39 cellular contexts compared by ENCODE assay signal in genomic region chr1:37647281-37647680, GRCh38. TPM values are rescaled to one million over a fixed set of nuclear protein-coding genes. Genes with fewer than 3 reads are reported as not detected.
"Had no signal": no experiment of that assay in that cellular context is flagged by ENCODE, and none has a peak within 500 bp of the region (broad histone marks: within the 10 kb centered on the region; RNA-seq: fewer than 3 reads in every experiment).

No MANE protein-coding gene starts in this region.

- H3K27ac Mint-ChIP-seq: activated CD4-positive, alpha-beta memory T cell treated with anti-CD3 and anti-CD28 coated beads for 36 hours; activated CD4-positive, alpha-beta T cell treated with anti-CD3 and anti-CD28 coated beads for 36 hours; activated CD4-positive, alpha-beta T cell treated with anti-CD3 and anti-CD28 coated beads, Interleukin-2, amount 10 ng/mL, durations not matched to agents 24 days and 14 days; activated CD8-positive, alpha-beta memory T cell treated with anti-CD3 and anti-CD28 coated beads, Interleukin-2, amount 10 ng/mL, durations not matched to agents 7 days and 5 days; activated CD8-positive, alpha-beta T cell treated with anti-CD3 and anti-CD28 coated beads, Interleukin-2, amount 10 ng/mL, durations not matched to agents 7 days and 5 days; activated naive CD4-positive, alpha-beta T cell treated with anti-CD3 and anti-CD28 coated beads, Interleukin-2, amount 10 ng/mL, durations not matched to agents 7 days and 5 days; activated naive CD4-positive, alpha-beta T cell treated with anti-CD3 and anti-CD28 coated beads, Interleukin-2, amount 50 U/mL, for 72 hours; activated naive CD8-positive, alpha-beta T cell treated with anti-CD3 and anti-CD28 coated beads, Interleukin-2, amount 10 ng/mL, durations not matched to agents 7 days and 5 days; activated T-helper 1 cell treated with anti-CD3 and anti-CD28 coated beads, Interleukin-12 subunit alpha, Interleukin-12 subunit beta, Interleukin-2, Interleukin-4 antibody, amounts not matched to agents 30 ng/mL and 10 ng/mL and 1 ng/mL, durations not matched to agents 14 hours and 24 hours and 36 hours; activated T-helper 2 cell treated with anti-CD3 and anti-CD28 coated beads, Interferon-gamma antibody, Interleukin-2, Interleukin-4, amounts not matched to agents 10 μg/mL and 5 μg/mL and 100 μg/mL, durations not matched to agents 14 hours and 24 hours and 36 hours; effector memory CD8-positive, alpha-beta T cell; T-cell; T-helper 1 cell treated with Interleukin-12 subunit alpha and Interleukin-12 subunit beta and Interleukin-4 antibody, amounts not matched to agents 30 μg/mL and 1 μg/mL, for 36 hours; T-helper 2 cell treated with Interferon-gamma antibody and Interleukin-4, amounts not matched to agents 5 μg/mL and 100 μg/mL, for 36 hours had no signal

- H3K4me3 ChIP-seq: body of pancreas, esophagus muscularis mucosa, gastrocnemius medialis, heart right ventricle had no signal

- DNase-seq: activated CD4-positive, alpha-beta memory T cell treated with anti-CD3 and anti-CD28 coated beads for 36 hours; activated CD4-positive, alpha-beta T cell treated with anti-CD3 and anti-CD28 coated beads for 36 hours; activated CD4-positive, alpha-beta T cell treated with anti-CD3 and anti-CD28 coated beads, Interleukin-2, amount 10 ng/mL, durations not matched to agents 24 days and 14 days; activated CD4-positive, CD25-positive, alpha-beta regulatory T cell; activated CD4-positive, CD25-positive, alpha-beta regulatory T cell treated with anti-CD3 and anti-CD28 coated beads, Interleukin-2, amount 50 U/mL, for 72 hours; activated CD8-positive, alpha-beta memory T cell treated with anti-CD3 and anti-CD28 coated beads, Interleukin-2, amount 10 ng/mL, durations not matched to agents 7 days and 5 days; activated CD8-positive, alpha-beta memory T cell treated with anti-CD3 and anti-CD28 coated beads, Interleukin-2, amount 50 U/mL, for 4 hours; activated CD8-positive, alpha-beta T cell treated with anti-CD3 and anti-CD28 coated beads, Interleukin-2, amount 10 ng/mL, durations not matched to agents 7 days and 5 days; activated gamma-delta T cell; activated naive CD4-positive, alpha-beta T cell; activated naive CD4-positive, alpha-beta T cell treated with anti-CD3 and anti-CD28 coated beads, Interleukin-2, amount 10 ng/mL, durations not matched to agents 7 days and 5 days; activated naive CD8-positive, alpha-beta T cell treated with anti-CD3 and anti-CD28 coated beads, Interleukin-2, amount 10 ng/mL, durations not matched to agents 7 days and 5 days; activated T-cell treated with anti-CD3 and anti-CD28 coated beads, Interleukin-2, amount 50 U/mL, for 1 hour; activated T-cell treated with anti-CD3 and anti-CD28 coated beads, Interleukin-2, amount 50 U/mL, for 48 hours; amniotic stem cell; anterior cingulate cortex; body of pancreas; caudate nucleus; cortex of kidney; dermis blood vessel endothelial cell; effector CD4-positive, alpha-beta T cell; effector memory CD8-positive, alpha-beta T cell; erythroblast; foreskin keratinocyte; gastrocnemius medialis; heart right ventricle; T-cell; T1000; WERI-Rb-1 had no signal

- H3K9me3 Mint-ChIP-seq: activated CD4-positive, alpha-beta memory T cell treated with anti-CD3 and anti-CD28 coated beads for 36 hours; activated CD4-positive, alpha-beta T cell treated with anti-CD3 and anti-CD28 coated beads, Interleukin-2, amount 10 ng/mL, durations not matched to agents 24 days and 14 days; activated naive CD4-positive, alpha-beta T cell treated with anti-CD3 and anti-CD28 coated beads, Interleukin-2, amount 10 ng/mL, durations not matched to agents 7 days and 5 days; activated naive CD4-positive, alpha-beta T cell treated with anti-CD3 and anti-CD28 coated beads, Interleukin-2, amount 50 U/mL, for 72 hours; activated naive CD8-positive, alpha-beta T cell treated with anti-CD3 and anti-CD28 coated beads, Interleukin-2, amount 10 ng/mL, durations not matched to agents 7 days and 5 days; activated T-helper 1 cell treated with anti-CD3 and anti-CD28 coated beads, Interleukin-12 subunit alpha, Interleukin-12 subunit beta, Interleukin-2, Interleukin-4 antibody, amounts not matched to agents 30 ng/mL and 10 ng/mL and 1 ng/mL, durations not matched to agents 14 hours and 24 hours and 36 hours; activated T-helper 2 cell treated with anti-CD3 and anti-CD28 coated beads, Interferon-gamma antibody, Interleukin-2, Interleukin-4, amounts not matched to agents 10 μg/mL and 5 μg/mL and 100 μg/mL, durations not matched to agents 14 hours and 24 hours and 36 hours; effector memory CD8-positive, alpha-beta T cell; T-cell; T-helper 1 cell treated with Interleukin-12 subunit alpha and Interleukin-12 subunit beta and Interleukin-4 antibody, amounts not matched to agents 30 μg/mL and 1 μg/mL, for 36 hours; T-helper 2 cell treated with Interferon-gamma antibody and Interleukin-4, amounts not matched to agents 5 μg/mL and 100 μg/mL, for 36 hours had no signal

- H3K4me3 Mint-ChIP-seq: activated CD4-positive, alpha-beta memory T cell treated with anti-CD3 and anti-CD28 coated beads for 36 hours; activated CD4-positive, alpha-beta T cell treated with anti-CD3 and anti-CD28 coated beads for 36 hours; activated CD4-positive, alpha-beta T cell treated with anti-CD3 and anti-CD28 coated beads, Interleukin-2, amount 10 ng/mL, durations not matched to agents 24 days and 14 days; activated CD8-positive, alpha-beta memory T cell treated with anti-CD3 and anti-CD28 coated beads, Interleukin-2, amount 10 ng/mL, durations not matched to agents 7 days and 5 days; activated CD8-positive, alpha-beta T cell treated with anti-CD3 and anti-CD28 coated beads, Interleukin-2, amount 10 ng/mL, durations not matched to agents 7 days and 5 days; activated naive CD4-positive, alpha-beta T cell treated with anti-CD3 and anti-CD28 coated beads, Interleukin-2, amount 10 ng/mL, durations not matched to agents 7 days and 5 days; activated naive CD8-positive, alpha-beta T cell treated with anti-CD3 and anti-CD28 coated beads, Interleukin-2, amount 10 ng/mL, durations not matched to agents 7 days and 5 days; activated T-helper 1 cell treated with anti-CD3 and anti-CD28 coated beads, Interleukin-12 subunit alpha, Interleukin-12 subunit beta, Interleukin-2, Interleukin-4 antibody, amounts not matched to agents 30 ng/mL and 10 ng/mL and 1 ng/mL, durations not matched to agents 14 hours and 24 hours and 36 hours; effector memory CD8-positive, alpha-beta T cell; T-cell; T-helper 1 cell treated with Interleukin-12 subunit alpha and Interleukin-12 subunit beta and Interleukin-4 antibody, amounts not matched to agents 30 μg/mL and 1 μg/mL, for 36 hours; T-helper 2 cell treated with Interferon-gamma antibody and Interleukin-4, amounts not matched to agents 5 μg/mL and 100 μg/mL, for 36 hours had no signal

- H3K4me1 Mint-ChIP-seq: activated CD4-positive, alpha-beta T cell treated with anti-CD3 and anti-CD28 coated beads for 36 hours; activated CD4-positive, alpha-beta T cell treated with anti-CD3 and anti-CD28 coated beads, Interleukin-2, amount 10 ng/mL, durations not matched to agents 24 days and 14 days; activated CD8-positive, alpha-beta memory T cell treated with anti-CD3 and anti-CD28 coated beads, Interleukin-2, amount 10 ng/mL, durations not matched to agents 7 days and 5 days; activated naive CD4-positive, alpha-beta T cell treated with anti-CD3 and anti-CD28 coated beads, Interleukin-2, amount 10 ng/mL, durations not matched to agents 7 days and 5 days; activated naive CD8-positive, alpha-beta T cell treated with anti-CD3 and anti-CD28 coated beads, Interleukin-2, amount 10 ng/mL, durations not matched to agents 7 days and 5 days; T-cell had no signal

- ATAC-seq: activated CD4-positive, alpha-beta T cell treated with anti-CD3 and anti-CD28 coated beads for 36 hours; activated CD8-positive, alpha-beta memory T cell treated with anti-CD3 and anti-CD28 coated beads, Interleukin-2, amount 10 ng/mL, durations not matched to agents 7 days and 5 days; activated CD8-positive, alpha-beta T cell treated with anti-CD3 and anti-CD28 coated beads, Interleukin-2, amount 10 ng/mL, durations not matched to agents 7 days and 5 days; activated naive CD4-positive, alpha-beta T cell treated with anti-CD3 and anti-CD28 coated beads, Interleukin-2, amount 50 U/mL, for 72 hours; body of pancreas; effector memory CD8-positive, alpha-beta T cell; foreskin keratinocyte; gastrocnemius medialis; heart right ventricle; T-cell had no signal

- H3K36me3 Mint-ChIP-seq: activated CD4-positive, alpha-beta memory T cell treated with anti-CD3 and anti-CD28 coated beads for 36 hours; activated CD8-positive, alpha-beta memory T cell treated with anti-CD3 and anti-CD28 coated beads, Interleukin-2, amount 10 ng/mL, durations not matched to agents 7 days and 5 days; activated naive CD4-positive, alpha-beta T cell treated with anti-CD3 and anti-CD28 coated beads, Interleukin-2, amount 10 ng/mL, durations not matched to agents 7 days and 5 days; activated naive CD4-positive, alpha-beta T cell treated with anti-CD3 and anti-CD28 coated beads, Interleukin-2, amount 50 U/mL, for 72 hours; activated naive CD8-positive, alpha-beta T cell treated with anti-CD3 and anti-CD28 coated beads, Interleukin-2, amount 10 ng/mL, durations not matched to agents 7 days and 5 days; T-cell had no signal

RNA-seq across cellular contexts. Expression of gene RSPO1, which starts 12.6 kb away (rescaled TPM):
- total RNA-seq: activated CD4-positive, alpha-beta memory T cell treated with anti-CD3 and anti-CD28 coated beads for 36 hours; activated CD4-positive, alpha-beta T cell treated with anti-CD3 and anti-CD28 coated beads for 36 hours; activated CD4-positive, alpha-beta T cell treated with anti-CD3 and anti-CD28 coated beads, Interleukin-2, amount 10 ng/mL, durations not matched to agents 24 days and 14 days; activated CD8-positive, alpha-beta memory T cell treated with anti-CD3 and anti-CD28 coated beads for 36 hours; activated CD8-positive, alpha-beta memory T cell treated with anti-CD3 and anti-CD28 coated beads, Interleukin-2, amount 10 ng/mL, durations not matched to agents 7 days and 5 days; activated CD8-positive, alpha-beta T cell treated with anti-CD3 and anti-CD28 coated beads, Interleukin-2, amount 10 ng/mL, durations not matched to agents 7 days and 5 days; activated naive CD4-positive, alpha-beta T cell treated with anti-CD3 and anti-CD28 coated beads, Interleukin-2, amount 50 U/mL, for 72 hours; activated naive CD8-positive, alpha-beta T cell treated with anti-CD3 and anti-CD28 coated beads, Interleukin-2, amount 10 ng/mL, durations not matched to agents 7 days and 5 days; activated T-helper 1 cell treated with anti-CD3 and anti-CD28 coated beads, Interleukin-12 subunit alpha, Interleukin-12 subunit beta, Interleukin-2, Interleukin-4 antibody, amounts not matched to agents 30 ng/mL and 10 ng/mL and 1 ng/mL, durations not matched to agents 14 hours and 24 hours and 36 hours; activated T-helper 2 cell treated with anti-CD3 and anti-CD28 coated beads, Interferon-gamma antibody, Interleukin-2, Interleukin-4, amounts not matched to agents 10 μg/mL and 5 μg/mL and 100 μg/mL, durations not matched to agents 14 hours and 24 hours and 36 hours; astrocyte; chondrocyte; dermis blood vessel endothelial cell; foreskin keratinocyte; glomerular endothelial cell; T-cell had no signal

RNA-seq across cellular contexts. Expression of gene CDCA8, which starts 45.0 kb away (rescaled TPM):
- total RNA-seq: body of pancreas had no signal
